ENCODE assay signal across 1 cellular context in the genomic region with DNA sequence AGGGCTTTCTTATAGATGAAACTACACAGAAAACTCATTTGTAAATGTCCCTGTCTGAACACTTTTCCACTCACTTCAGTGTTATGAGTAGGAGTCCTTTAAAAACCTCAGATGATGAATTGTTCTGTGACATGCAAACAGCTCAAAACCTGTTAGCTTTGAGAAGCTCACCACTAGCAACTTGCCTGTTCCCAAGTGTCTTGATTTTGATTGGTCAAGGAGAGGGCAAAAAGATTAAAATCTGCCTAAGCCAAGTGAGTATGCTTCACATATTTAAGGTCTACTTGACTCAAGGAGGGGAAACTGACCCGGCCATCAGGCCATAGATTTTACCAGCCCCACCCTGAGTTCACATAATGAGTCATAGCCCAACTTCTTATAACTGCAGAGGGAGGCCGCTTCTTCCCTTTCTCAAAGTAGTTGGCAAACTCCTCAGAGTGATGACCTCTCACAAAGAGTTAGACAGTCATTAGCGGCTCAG.
TF ChIP-seq lines count a peak whose summit lies in the region.

No MANE protein-coding gene starts in this region.

TF ChIP-seq in GM23338, 12 proteins besides CTCF, POLR2A, EP300 and RAD21:
- TF ChIP-seq, protein P1, sequence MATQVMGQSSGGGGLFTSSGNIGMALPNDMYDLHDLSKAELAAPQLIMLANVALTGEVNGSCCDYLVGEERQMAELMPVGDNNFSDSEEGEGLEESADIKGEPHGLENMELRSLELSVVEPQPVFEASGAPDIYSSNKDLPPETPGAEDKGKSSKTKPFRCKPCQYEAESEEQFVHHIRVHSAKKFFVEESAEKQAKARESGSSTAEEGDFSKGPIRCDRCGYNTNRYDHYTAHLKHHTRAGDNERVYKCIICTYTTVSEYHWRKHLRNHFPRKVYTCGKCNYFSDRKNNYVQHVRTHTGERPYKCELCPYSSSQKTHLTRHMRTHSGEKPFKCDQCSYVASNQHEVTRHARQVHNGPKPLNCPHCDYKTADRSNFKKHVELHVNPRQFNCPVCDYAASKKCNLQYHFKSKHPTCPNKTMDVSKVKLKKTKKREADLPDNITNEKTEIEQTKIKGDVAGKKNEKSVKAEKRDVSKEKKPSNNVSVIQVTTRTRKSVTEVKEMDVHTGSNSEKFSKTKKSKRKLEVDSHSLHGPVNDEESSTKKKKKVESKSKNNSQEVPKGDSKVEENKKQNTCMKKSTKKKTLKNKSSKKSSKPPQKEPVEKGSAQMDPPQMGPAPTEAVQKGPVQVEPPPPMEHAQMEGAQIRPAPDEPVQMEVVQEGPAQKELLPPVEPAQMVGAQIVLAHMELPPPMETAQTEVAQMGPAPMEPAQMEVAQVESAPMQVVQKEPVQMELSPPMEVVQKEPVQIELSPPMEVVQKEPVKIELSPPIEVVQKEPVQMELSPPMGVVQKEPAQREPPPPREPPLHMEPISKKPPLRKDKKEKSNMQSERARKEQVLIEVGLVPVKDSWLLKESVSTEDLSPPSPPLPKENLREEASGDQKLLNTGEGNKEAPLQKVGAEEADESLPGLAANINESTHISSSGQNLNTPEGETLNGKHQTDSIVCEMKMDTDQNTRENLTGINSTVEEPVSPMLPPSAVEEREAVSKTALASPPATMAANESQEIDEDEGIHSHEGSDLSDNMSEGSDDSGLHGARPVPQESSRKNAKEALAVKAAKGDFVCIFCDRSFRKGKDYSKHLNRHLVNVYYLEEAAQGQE (IDR thresholded peaks at IDR 0.05; ENCODE audit: unreplicated experiment), result no peak
- TF ChIP-seq ZNF331 (CRISPR knock-in tag; IDR thresholded peaks at IDR 0.05; ENCODE audit: low read depth) (no peak), ZNF114 (CRISPR knock-in tag; IDR thresholded peaks at IDR 0.05) (no peak), EZH2 (IDR thresholded peaks at IDR 0.05; ENCODE audit: low read depth, unreplicated experiment) (no peak), NANOG (IDR thresholded peaks at IDR 0.05; ENCODE audit: borderline replicate concordance) (no peak), EZH2phosphoT487 (IDR thresholded peaks at IDR 0.05; ENCODE audit: unreplicated experiment) (no peak), CREB1 (CRISPR knock-in tag; IDR thresholded peaks at IDR 0.05; ENCODE audit: low read depth) (no peak), JUNB (IDR thresholded peaks at IDR 0.05; ENCODE audit: unreplicated experiment) (no peak), STAT1 (IDR thresholded peaks at IDR 0.05; ENCODE audit: unreplicated experiment) (no peak), POLR2AphosphoS5 (IDR thresholded peaks at IDR 0.05; ENCODE audit: low read depth) (no peak)
- TF ChIP-seq, protein P2, sequence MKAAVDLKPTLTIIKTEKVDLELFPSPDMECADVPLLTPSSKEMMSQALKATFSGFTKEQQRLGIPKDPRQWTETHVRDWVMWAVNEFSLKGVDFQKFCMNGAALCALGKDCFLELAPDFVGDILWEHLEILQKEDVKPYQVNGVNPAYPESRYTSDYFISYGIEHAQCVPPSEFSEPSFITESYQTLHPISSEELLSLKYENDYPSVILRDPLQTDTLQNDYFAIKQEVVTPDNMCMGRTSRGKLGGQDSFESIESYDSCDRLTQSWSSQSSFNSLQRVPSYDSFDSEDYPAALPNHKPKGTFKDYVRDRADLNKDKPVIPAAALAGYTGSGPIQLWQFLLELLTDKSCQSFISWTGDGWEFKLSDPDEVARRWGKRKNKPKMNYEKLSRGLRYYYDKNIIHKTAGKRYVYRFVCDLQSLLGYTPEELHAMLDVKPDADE (IDR thresholded peaks at IDR 0.05), result no peak
- TF ChIP-seq, protein P3, sequence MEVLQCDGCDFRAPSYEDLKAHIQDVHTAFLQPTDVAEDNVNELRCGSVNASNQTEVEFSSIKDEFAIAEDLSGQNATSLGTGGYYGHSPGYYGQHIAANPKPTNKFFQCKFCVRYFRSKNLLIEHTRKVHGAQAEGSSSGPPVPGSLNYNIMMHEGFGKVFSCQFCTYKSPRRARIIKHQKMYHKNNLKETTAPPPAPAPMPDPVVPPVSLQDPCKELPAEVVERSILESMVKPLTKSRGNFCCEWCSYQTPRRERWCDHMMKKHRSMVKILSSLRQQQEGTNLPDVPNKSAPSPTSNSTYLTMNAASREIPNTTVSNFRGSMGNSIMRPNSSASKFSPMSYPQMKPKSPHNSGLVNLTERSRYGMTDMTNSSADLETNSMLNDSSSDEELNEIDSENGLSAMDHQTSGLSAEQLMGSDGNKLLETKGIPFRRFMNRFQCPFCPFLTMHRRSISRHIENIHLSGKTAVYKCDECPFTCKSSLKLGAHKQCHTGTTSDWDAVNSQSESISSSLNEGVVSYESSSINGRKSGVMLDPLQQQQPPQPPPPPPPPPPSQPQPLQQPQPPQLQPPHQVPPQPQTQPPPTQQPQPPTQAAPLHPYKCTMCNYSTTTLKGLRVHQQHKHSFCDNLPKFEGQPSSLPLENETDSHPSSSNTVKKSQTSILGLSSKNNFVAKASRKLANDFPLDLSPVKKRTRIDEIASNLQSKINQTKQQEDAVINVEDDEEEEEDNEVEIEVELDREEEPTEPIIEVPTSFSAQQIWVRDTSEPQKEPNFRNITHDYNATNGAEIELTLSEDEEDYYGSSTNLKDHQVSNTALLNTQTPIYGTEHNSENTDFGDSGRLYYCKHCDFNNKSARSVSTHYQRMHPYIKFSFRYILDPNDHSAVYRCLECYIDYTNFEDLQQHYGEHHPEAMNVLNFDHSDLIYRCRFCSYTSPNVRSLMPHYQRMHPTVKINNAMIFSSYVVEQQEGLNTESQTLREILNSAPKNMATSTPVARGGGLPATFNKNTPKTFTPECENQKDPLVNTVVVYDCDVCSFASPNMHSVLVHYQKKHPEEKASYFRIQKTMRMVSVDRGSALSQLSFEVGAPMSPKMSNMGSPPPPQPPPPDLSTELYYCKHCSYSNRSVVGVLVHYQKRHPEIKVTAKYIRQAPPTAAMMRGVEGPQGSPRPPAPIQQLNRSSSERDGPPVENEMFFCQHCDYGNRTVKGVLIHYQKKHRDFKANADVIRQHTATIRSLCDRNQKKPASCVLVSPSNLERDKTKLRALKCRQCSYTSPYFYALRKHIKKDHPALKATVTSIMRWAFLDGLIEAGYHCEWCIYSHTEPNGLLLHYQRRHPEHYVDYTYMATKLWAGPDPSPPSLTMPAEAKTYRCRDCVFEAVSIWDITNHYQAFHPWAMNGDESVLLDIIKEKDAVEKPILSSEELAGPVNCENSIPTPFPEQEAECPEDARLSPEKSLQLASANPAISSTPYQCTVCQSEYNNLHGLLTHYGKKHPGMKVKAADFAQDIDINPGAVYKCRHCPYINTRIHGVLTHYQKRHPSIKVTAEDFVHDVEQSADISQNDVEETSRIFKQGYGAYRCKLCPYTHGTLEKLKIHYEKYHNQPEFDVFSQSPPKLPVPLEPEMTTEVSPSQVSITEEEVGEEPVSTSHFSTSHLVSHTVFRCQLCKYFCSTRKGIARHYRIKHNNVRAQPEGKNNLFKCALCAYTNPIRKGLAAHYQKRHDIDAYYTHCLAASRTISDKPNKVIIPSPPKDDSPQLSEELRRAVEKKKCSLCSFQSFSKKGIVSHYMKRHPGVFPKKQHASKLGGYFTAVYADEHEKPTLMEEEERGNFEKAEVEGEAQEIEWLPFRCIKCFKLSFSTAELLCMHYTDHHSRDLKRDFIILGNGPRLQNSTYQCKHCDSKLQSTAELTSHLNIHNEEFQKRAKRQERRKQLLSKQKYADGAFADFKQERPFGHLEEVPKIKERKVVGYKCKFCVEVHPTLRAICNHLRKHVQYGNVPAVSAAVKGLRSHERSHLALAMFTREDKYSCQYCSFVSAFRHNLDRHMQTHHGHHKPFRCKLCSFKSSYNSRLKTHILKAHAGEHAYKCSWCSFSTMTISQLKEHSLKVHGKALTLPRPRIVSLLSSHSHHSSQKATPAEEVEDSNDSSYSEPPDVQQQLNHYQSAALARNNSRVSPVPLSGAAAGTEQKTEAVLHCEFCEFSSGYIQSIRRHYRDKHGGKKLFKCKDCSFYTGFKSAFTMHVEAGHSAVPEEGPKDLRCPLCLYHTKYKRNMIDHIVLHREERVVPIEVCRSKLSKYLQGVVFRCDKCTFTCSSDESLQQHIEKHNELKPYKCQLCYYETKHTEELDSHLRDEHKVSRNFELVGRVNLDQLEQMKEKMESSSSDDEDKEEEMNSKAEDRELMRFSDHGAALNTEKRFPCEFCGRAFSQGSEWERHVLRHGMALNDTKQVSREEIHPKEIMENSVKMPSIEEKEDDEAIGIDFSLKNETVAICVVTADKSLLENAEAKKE (CRISPR knock-in tag; IDR thresholded peaks at IDR 0.05), result no peak
TF ChIP-seq in GM23338: peak in this region for 0.
